Comparison of ENCODE assay signal across 30 cellular contexts in genomic region chr1:53644909-53645689, GRCh38.
A peak's percentile ranks its signal among the peaks of the same experiment; 100 is the strongest.
DNase-seq lines count a peak whose midpoint lies in the region; ATAC-seq, FAIRE-seq and TF ChIP-seq lines count a peak whose summit lies in the region.
"Had no signal": no experiment of that assay in that cellular context is flagged by ENCODE, and none has a peak within 500 bp of the region (broad histone marks: within the 10 kb centered on the region; RNA-seq: fewer than 3 reads in every experiment).

No MANE protein-coding gene starts in this region.

- ATAC-seq in right lobe of liver (no peak), HepG2 (no peak), left lobe of liver (no peak), HG03565 (IDR thresholded peaks at IDR 0.05; ENCODE audit: unreplicated experiment) (no peak)
- ATAC-seq: activated T-helper 17 cell treated with anti-CD3 and anti-CD28 coated beads, Interleukin-2, amount 50 U/mL, for 72 hours; effector memory CD8-positive, alpha-beta T cell had no signal

- BruUV-seq in HepG2 (replicated peaks; lab: Mats Ljungman, UMichigan): no TSS peak

- no peaks in the 10 kb centered on the region for H4K20me1 ChIP-seq in HepG2 (ENCODE audit: insufficient read depth, low read length)
- H4K20me1 ChIP-seq: BLaER1 had no signal

- H4K8ac ChIP-seq in neuronal stem cell (ENCODE audit: low read depth, low read length): no peak overlapping the region

- CTCF ChIA-PET in HepG2 (lab: Yijun Ruan, JAX; ENCODE audit: low intra/inter-chr PET ratio, low total read pairs): no interaction called here

- no peak overlapping the region for H2AFZ ChIP-seq in HepG2 (ENCODE audit: low read length)
- H2AFZ ChIP-seq in neuronal stem cell (ENCODE audit: low read length): no peak overlapping the region

- H3K18ac ChIP-seq in neuronal stem cell (ENCODE audit: low read length): peak overlapping the region; percentile 22

- no peak overlapping the region for H2BK15ac ChIP-seq in neuronal stem cell (ENCODE audit: low read length)

- H2BK12ac ChIP-seq in neuronal stem cell (ENCODE audit: low read length): no peak overlapping the region

- H3K27me3 ChIP-seq in right lobe of liver: no peaks in the 10 kb centered on the region
- H3K27me3 ChIP-seq in HepG2 (ENCODE audit: control insufficient read depth in 1 of 2, insufficient read depth in 2 of 2, low read length in 2 of 2): peaks cover 2 to 37% of the 10 kb centered on the region in 2 experiments; a peak in 4 of 5 replicates
- H3K27me3 ChIP-seq in neuronal stem cell (ENCODE audit: control insufficient read depth in 3 of 3, insufficient read depth in 3 of 3, low read depth in 1 of 3, low read length in 3 of 3): peaks cover 0 to 2% (median 0%) of the 10 kb centered on the region in 3 experiments
- H3K27me3 ChIP-seq: BLaER1, neutrophil had no signal

- H3K9ac ChIP-seq in HepG2 (ENCODE audit: insufficient read depth, low read depth, low read length) (no peak overlapping the region), neuronal stem cell (ENCODE audit: low read depth, low read length, poor library complexity) (no peak overlapping the region)
- H3K9ac ChIP-seq: BLaER1, KMS-11 had no signal

- H3K9me3 Mint-ChIP-seq in endothelial cell (ENCODE audit: unreplicated experiment) (no peaks in the 10 kb centered on the region), immature natural killer cell (no peaks in the 10 kb centered on the region)
- H3K9me3 Mint-ChIP-seq: activated T-helper 17 cell treated with anti-CD3 and anti-CD28 coated beads, Interleukin-2, amount 50 U/mL, for 72 hours; effector memory CD8-positive, alpha-beta T cell had no signal

- no peak overlapping the region for H3K4me2 ChIP-seq in HepG2 (ENCODE audit: low read depth, low read length)
- no peak overlapping the region for H3K4me2 ChIP-seq in neuronal stem cell (ENCODE audit: insufficient read depth, low read length, poor library complexity, severe bottlenecking)
- H3K4me2 ChIP-seq: BLaER1, KMS-11 had no signal

- no peak overlapping the region for H2BK120ac ChIP-seq in neuronal stem cell (ENCODE audit: low read depth, low read length)

- no peak overlapping the region for H3K27ac ChIP-seq in right lobe of liver
- no peak overlapping the region for H3K27ac ChIP-seq in HepG2 (ENCODE audit: extremely low read length, insufficient read depth, low read length)
- H3K27ac ChIP-seq in neuronal stem cell (replicated peaks; ENCODE audit: low read length): no peak overlapping the region
- H3K27ac ChIP-seq: BLaER1, esophagus muscularis mucosa, KMS-11, neutrophil had no signal

- H3K36me3 Mint-ChIP-seq in endothelial cell (ENCODE audit: low read depth, unreplicated experiment): no peaks in the 10 kb centered on the region
- H3K36me3 Mint-ChIP-seq in immature natural killer cell: no peaks in the 10 kb centered on the region
- H3K36me3 Mint-ChIP-seq: brain had no signal

- no peak for TF ChIP-seq POLR2A in right lobe of liver (IDR thresholded peaks at IDR 0.05)
- no peak for TF ChIP-seq POLR2A in HepG2 (IDR thresholded peaks at IDR 0.05; ENCODE audit: insufficient read depth in 1 of 2, low read depth in 2 of 2, low read length in 2 of 2)
- no peak for TF ChIP-seq POLR2A in H54 (IDR thresholded peaks at IDR 0.05; ENCODE audit: low read depth, low read length)

- no peak overlapping the region for H2AK5ac ChIP-seq in neuronal stem cell (ENCODE audit: low read depth, low read length)

- intact Hi-C loops in right lobe of liver (cut with DNase I) (no loop called here), HepG2 (cut with micrococcal nuclease; ENCODE audit: unreplicated experiment) (no loop called here)

- no peak overlapping the region for H3K23ac ChIP-seq in neuronal stem cell (ENCODE audit: low read depth, low read length, poor library complexity)

- no peak for TF ChIP-seq CTCF in right lobe of liver (IDR thresholded peaks at IDR 0.05)
- TF ChIP-seq CTCF in HepG2 (CRISPR knock-in tag; IDR thresholded peaks at IDR 0.05): no peak
- no peak for TF ChIP-seq CTCF in endothelial cell (IDR thresholded peaks at IDR 0.05; ENCODE audit: unreplicated experiment)

- no peaks in the 10 kb centered on the region for H3K4me1 ChIP-seq in right lobe of liver
- no peaks in the 10 kb centered on the region for H3K4me1 ChIP-seq in HepG2 (ENCODE audit: insufficient read depth, low read length)
- peaks cover 2 to 3% of the 10 kb centered on the region in 2 donors for H3K4me1 ChIP-seq in neuronal stem cell (ENCODE audit: control insufficient read depth in 2 of 2, insufficient read depth in 1 of 2, low read depth in 1 of 2, low read length in 2 of 2)
- H3K4me1 ChIP-seq: BLaER1, Caco-2, esophagus muscularis mucosa had no signal

- no peak overlapping the region for H2BK5ac ChIP-seq in neuronal stem cell (ENCODE audit: low read length)

- H3K27ac Mint-ChIP-seq in endothelial cell (ENCODE audit: unreplicated experiment): peak overlapping the region; percentile 72
- no peak overlapping the region for H3K27ac Mint-ChIP-seq in immature natural killer cell
- H3K27ac Mint-ChIP-seq: activated T-helper 17 cell treated with anti-CD3 and anti-CD28 coated beads, Interleukin-2, amount 50 U/mL, for 72 hours; effector memory CD8-positive, alpha-beta T cell had no signal

- H3K4me3 Mint-ChIP-seq in endothelial cell (ENCODE audit: unreplicated experiment) (no peak overlapping the region), immature natural killer cell (no peak overlapping the region)
- H3K4me3 Mint-ChIP-seq: activated T-helper 17 cell treated with anti-CD3 and anti-CD28 coated beads, Interleukin-2, amount 50 U/mL, for 72 hours; brain; effector memory CD8-positive, alpha-beta T cell had no signal

- H3K79me1 ChIP-seq in neuronal stem cell (ENCODE audit: low read depth, low read length): no peaks in the 10 kb centered on the region

- TF ChIP-seq RAD21 in HepG2 (CRISPR knock-in tag; IDR thresholded peaks at IDR 0.05): no peak

- peaks cover 14% of the 10 kb centered on the region for H3K4me1 Mint-ChIP-seq in endothelial cell (ENCODE audit: unreplicated experiment)
- H3K4me1 Mint-ChIP-seq in immature natural killer cell: no peaks in the 10 kb centered on the region
- H3K4me1 Mint-ChIP-seq: activated T-helper 17 cell treated with anti-CD3 and anti-CD28 coated beads, Interleukin-2, amount 50 U/mL, for 72 hours had no signal

- FAIRE-seq in HepG2 (lab: Jason Lieb, UNC): no peak
- no peak for FAIRE-seq in H54 (lab: Jason Lieb, UNC)
- FAIRE-seq: GM18507, H1, HTR-8/SVneo, urothelium cell line had no signal

- TF ChIP-seq EP300 in HepG2 (IDR thresholded peaks at IDR 0.05; ENCODE audit: low read depth in 2 of 2, low read length in 2 of 2): no peak
- TF ChIP-seq EP300 in HepG2 (CRISPR knock-in tag; IDR thresholded peaks at IDR 0.05; ENCODE audit: borderline replicate concordance): no peak

- in situ Hi-C loops in HepG2 (cut with HindIII; ENCODE audit: extremely low pct_ligation_motif_present, low pct_unique_long_range_greater_than_20kb): no loop called here

- no peaks in the 10 kb centered on the region for H3K9me3 ChIP-seq in right lobe of liver
- H3K9me3 ChIP-seq in HepG2 (ENCODE audit: low read length): no peaks in the 10 kb centered on the region
- no peaks in the 10 kb centered on the region for H3K9me3 ChIP-seq in neuronal stem cell (replicated peaks in 1 of 2; ENCODE audit: control insufficient read depth in 2 of 2, insufficient read depth in 1 of 2, low read depth in 1 of 2, low read length in 2 of 2)
- H3K9me3 ChIP-seq: BLaER1, Caco-2, esophagus muscularis mucosa, neutrophil had no signal

- H3K4me3 ChIP-seq in right lobe of liver (no peak overlapping the region), HepG2 (replicated peaks in 1 of 3; ENCODE audit: insufficient read depth in 1 of 3, low read depth in 2 of 3, low read length in 3 of 3) (no peak overlapping the region), neuronal stem cell (ENCODE audit: low read length in 2 of 2) (no peak overlapping the region)
- H3K4me3 ChIP-seq: BLaER1, esophagus muscularis mucosa, lung had no signal

- H3K27me3 Mint-ChIP-seq in endothelial cell (ENCODE audit: unreplicated experiment) (peaks cover 9% of the 10 kb centered on the region), immature natural killer cell (ENCODE audit: low read depth in 3 of 3) (peaks cover 0 to 10% (median 4%) of the 10 kb centered on the region in 3 donors)

- H3K79me2 ChIP-seq in HepG2 (ENCODE audit: insufficient read depth, low read length): no peaks in the 10 kb centered on the region

- POLR2A ChIA-PET in HepG2 (lab: Yijun Ruan, JAX): no interaction called here

- no peak overlapping the region for H3K14ac ChIP-seq in neuronal stem cell (ENCODE audit: low read length)

- 64% methylated on average over 7 of the region's 14 CpGs for WGBS in right lobe of liver (ENCODE audit: insufficient coverage, low coverage, low lambda C conversion rate, missing lambda C conversion rate)
- 53% methylated on average over 14 of the region's 14 CpGs for WGBS in HepG2 (ENCODE audit: low lambda C conversion rate)
- WGBS in neuronal stem cell (ENCODE audit: extremely low coverage in 2 of 2, insufficient read length in 2 of 2, insufficient replicate concordance in 1 of 2), 2 donors: no CpG with 5 or more reads among the region's 14 CpGs

- H3K36me3 ChIP-seq in right lobe of liver: no peaks in the 10 kb centered on the region
- H3K36me3 ChIP-seq in HepG2 (replicated peaks in 1 of 2; ENCODE audit: control insufficient read depth in 1 of 2, insufficient read depth in 2 of 2, low read length in 2 of 2): no peaks in the 10 kb centered on the region
- no peaks in the 10 kb centered on the region for H3K36me3 ChIP-seq in neuronal stem cell (replicated peaks in 1 of 2; ENCODE audit: control insufficient read depth in 2 of 2, insufficient read depth in 2 of 2, low read length in 2 of 2)
- H3K36me3 ChIP-seq: BLaER1, esophagus muscularis mucosa, neutrophil had no signal

- H4K91ac ChIP-seq in neuronal stem cell (ENCODE audit: low read depth, low read length, poor library complexity): no peak overlapping the region

- H3K4ac ChIP-seq in neuronal stem cell (ENCODE audit: low read length): no peak overlapping the region

- peak in 2 of 3 donors; percentile 5 for DNase-seq in right lobe of liver
- DNase-seq in HepG2 (ENCODE audit: low spot score): no peak
- DNase-seq in endothelial cell (ENCODE audit: low spot score): no peak
- DNase-seq in neuronal stem cell (ENCODE audit: low spot score): no peak
- DNase-seq in immature natural killer cell: no peak
- DNase-seq in H54 (ENCODE audit: insufficient read length, low spot score): no peak
- no peak for DNase-seq in left lobe of liver (ENCODE audit: low spot score)
- DNase-seq: activated CD4-positive, alpha-beta T cell treated with anti-CD3 and anti-CD28 coated beads, Interleukin-2, amount 50 U/mL, for 4 hours; activated CD8-positive, alpha-beta memory T cell treated with anti-CD3 and anti-CD28 coated beads, Interleukin-2, amount 50 U/mL, for 48 hours; Caco-2; DMS79; effector memory CD8-positive, alpha-beta T cell; GF-D8; kidney glomerular epithelial cell; NCI-H1930; NCI-H2227 treated with DMSO at 0.1 percent for 48 hours; RPMI8226; substantia nigra had no signal

TF ChIP-seq in HepG2, 621 proteins besides CTCF, POLR2A, EP300 and RAD21 (continues in another document):
- TF ChIP-seq ZNF446 (CRISPR knock-in tag; IDR thresholded peaks at IDR 0.05) (no peak), SPEN (CRISPR knock-in tag; IDR thresholded peaks at IDR 0.05; ENCODE audit: low read depth) (no peak), ZNF879 (CRISPR knock-in tag; IDR thresholded peaks at IDR 0.05) (no peak), ZNF782 (CRISPR knock-in tag; IDR thresholded peaks at IDR 0.05; ENCODE audit: borderline replicate concordance) (no peak), ZNF766 (CRISPR knock-in tag; IDR thresholded peaks at IDR 0.05; ENCODE audit: borderline replicate concordance) (no peak)

Comparison
In these comparisons a context has a peak if more than half of its experiments do, and no peak if none do; other contexts are left out.
1. DNase-seq: peak in right lobe of liver (2 of 3); none in HepG2 (single experiment), endothelial cell (single experiment), neuronal stem cell (single experiment), immature natural killer cell (0 of 3), H54 (single experiment) and left lobe of liver (single experiment).